In genomic region chr1:33501774-33502173, GRCh38 we compare ENCODE assay signal across 33 cellular contexts.
"Had no signal": no experiment of that assay in that cellular context is flagged by ENCODE, and none has a peak within 500 bp of the region (broad histone marks: within the 10 kb centered on the region; RNA-seq: fewer than 3 reads in every experiment).

No MANE protein-coding gene starts in this region.

- H3K27me3 ChIP-seq: neutrophil, ovary, spleen, suprapubic skin, testis, tibial artery, transverse colon, upper lobe of right lung, vagina had no signal

- H3K4me3 Mint-ChIP-seq: naive thymus-derived CD8-positive, alpha-beta T cell; natural killer cell treated with Interleukin-12 subunit alpha and Interleukin-12 subunit beta and Interleukin-15 and Interleukin-18, amount 100 ng/mL, for 72 hours; nephron progenitor cell; neural crest cell; stimulated activated memory B cell treated with anti-CD40 and anti-IgM and Interleukin-4, amounts not matched to agents 10 μg/mL and 1 μg/mL and 100 μg/mL, for 72 hours; stimulated activated naive CD8-positive, alpha-beta T cell treated with anti-CD3 and anti-CD28 coated beads, Interleukin-15, amount 100 ng/mL, for 72 hours; type B pancreatic cell had no signal

- H3K27ac ChIP-seq: neutrophil, ovary, parathyroid adenoma, psoas muscle, skin epidermis, spleen, suprapubic skin, testis, tibial artery, transverse colon, upper lobe of right lung, vagina had no signal

- H3K4me2 ChIP-seq: smooth muscle cell had no signal

- H3K27ac Mint-ChIP-seq: natural killer cell treated with Interleukin-12 subunit alpha and Interleukin-12 subunit beta and Interleukin-15 and Interleukin-18, amount 100 ng/mL, for 72 hours; nephron progenitor cell; progenitor cell of endocrine pancreas; stimulated activated memory B cell treated with anti-CD40 and anti-IgM and Interleukin-4, amounts not matched to agents 10 μg/mL and 1 μg/mL and 100 μg/mL, for 72 hours; stimulated activated naive CD8-positive, alpha-beta T cell treated with anti-CD3 and anti-CD28 coated beads, Interleukin-15, amount 100 ng/mL, for 72 hours; type B pancreatic cell had no signal

- H3K36me3 ChIP-seq: neutrophil, ovary, suprapubic skin, transverse colon, upper lobe of right lung, vagina had no signal

- H2AFZ ChIP-seq: parathyroid adenoma had no signal

- H3K79me2 ChIP-seq: parathyroid adenoma had no signal

- H3K4me1 ChIP-seq: parathyroid adenoma, psoas muscle, spleen, suprapubic skin, testis, tibial artery, transverse colon, upper lobe of right lung, vagina had no signal

- H3K9ac ChIP-seq: parathyroid adenoma had no signal

- DNase-seq: naive thymus-derived CD8-positive, alpha-beta T cell; nephron progenitor cell; nucleus accumbens; ovary; posterior cingulate gyrus; psoas muscle; right cardiac atrium; spleen; stimulated activated CD4-positive, alpha-beta T cell treated with anti-CD3 and anti-CD28 coated beads, Interleukin-12 subunit alpha, Interleukin-12 subunit beta, amount 100 ng/mL, for 4 hours; stimulated activated CD4-positive, alpha-beta T cell treated with anti-CD3 and anti-CD28 coated beads, Interleukin-1b, Interleukin-23, amount 100 ng/mL, for 48 hours; stimulated activated CD4-positive, alpha-beta T cell treated with anti-CD3 and anti-CD28 coated beads, Interleukin-4, amount 100 ng/mL, for 1 hour; stimulated activated CD4-positive, alpha-beta T cell treated with anti-CD3 and anti-CD28 coated beads, Interleukin-4, amount 100 ng/mL, for 4 hours; stimulated activated CD8-positive, alpha-beta memory T cell treated with anti-CD3 and anti-CD28 coated beads, Interleukin-4, amount 100 ng/mL, for 48 hours; stimulated activated naive CD4-positive, alpha-beta T cell; stimulated activated naive CD8-positive, alpha-beta T cell treated with anti-CD3 and anti-CD28 coated beads, Interleukin-15, amount 100 ng/mL, for 72 hours; stimulated activated naive CD8-positive, alpha-beta T cell treated with anti-CD3 and anti-CD28 coated beads, Interleukin-15, Interleukin-2, amounts not matched to agents 100 U/mL and 50 U/mL, for 24 hours; substantia nigra; testis; tibial artery; transverse colon; upper lobe of right lung had no signal

- ATAC-seq: naive thymus-derived CD8-positive, alpha-beta T cell; natural killer cell treated with Interleukin-12 subunit alpha and Interleukin-12 subunit beta and Interleukin-15 and Interleukin-18, amount 100 ng/mL, for 72 hours; psoas muscle; right cardiac atrium; sciatic nerve; stimulated activated memory B cell treated with anti-CD40 and anti-IgM and Interleukin-4, amounts not matched to agents 10 μg/mL and 1 μg/mL and 100 μg/mL, for 72 hours; stimulated activated naive CD8-positive, alpha-beta T cell treated with anti-CD3 and anti-CD28 coated beads, Interleukin-15, amount 100 ng/mL, for 72 hours; stimulated activated naive CD8-positive, alpha-beta T cell treated with anti-CD3 and anti-CD28 coated beads, Interleukin-15, Interleukin-2, amounts not matched to agents 100 U/mL and 50 U/mL, for 24 hours; upper lobe of right lung had no signal

- H3K9me3 Mint-ChIP-seq: natural killer cell treated with Interleukin-12 subunit alpha and Interleukin-12 subunit beta and Interleukin-15 and Interleukin-18, amount 100 ng/mL, for 72 hours had no signal

- H3K27me3 Mint-ChIP-seq: progenitor cell of endocrine pancreas; stimulated activated memory B cell treated with anti-CD40 and anti-IgM and Interleukin-4, amounts not matched to agents 10 μg/mL and 1 μg/mL and 100 μg/mL, for 72 hours; stimulated activated naive CD8-positive, alpha-beta T cell treated with anti-CD3 and anti-CD28 coated beads, Interleukin-15, amount 100 ng/mL, for 72 hours; type B pancreatic cell had no signal

- H3K4me3 ChIP-seq: ovary, psoas muscle, skin epidermis, smooth muscle cell, spleen, suprapubic skin, testis, tibial artery, transverse colon, upper lobe of right lung, vagina had no signal

- H3K4me1 Mint-ChIP-seq: nephron progenitor cell; neural crest cell; stimulated activated naive CD8-positive, alpha-beta T cell treated with anti-CD3 and anti-CD28 coated beads, Interleukin-15, amount 100 ng/mL, for 72 hours had no signal

- H3K9me3 ChIP-seq: neutrophil, ovary, suprapubic skin, testis, upper lobe of right lung had no signal
